Comparison of ENCODE assay signal across 1 cellular context in the genomic region with DNA sequence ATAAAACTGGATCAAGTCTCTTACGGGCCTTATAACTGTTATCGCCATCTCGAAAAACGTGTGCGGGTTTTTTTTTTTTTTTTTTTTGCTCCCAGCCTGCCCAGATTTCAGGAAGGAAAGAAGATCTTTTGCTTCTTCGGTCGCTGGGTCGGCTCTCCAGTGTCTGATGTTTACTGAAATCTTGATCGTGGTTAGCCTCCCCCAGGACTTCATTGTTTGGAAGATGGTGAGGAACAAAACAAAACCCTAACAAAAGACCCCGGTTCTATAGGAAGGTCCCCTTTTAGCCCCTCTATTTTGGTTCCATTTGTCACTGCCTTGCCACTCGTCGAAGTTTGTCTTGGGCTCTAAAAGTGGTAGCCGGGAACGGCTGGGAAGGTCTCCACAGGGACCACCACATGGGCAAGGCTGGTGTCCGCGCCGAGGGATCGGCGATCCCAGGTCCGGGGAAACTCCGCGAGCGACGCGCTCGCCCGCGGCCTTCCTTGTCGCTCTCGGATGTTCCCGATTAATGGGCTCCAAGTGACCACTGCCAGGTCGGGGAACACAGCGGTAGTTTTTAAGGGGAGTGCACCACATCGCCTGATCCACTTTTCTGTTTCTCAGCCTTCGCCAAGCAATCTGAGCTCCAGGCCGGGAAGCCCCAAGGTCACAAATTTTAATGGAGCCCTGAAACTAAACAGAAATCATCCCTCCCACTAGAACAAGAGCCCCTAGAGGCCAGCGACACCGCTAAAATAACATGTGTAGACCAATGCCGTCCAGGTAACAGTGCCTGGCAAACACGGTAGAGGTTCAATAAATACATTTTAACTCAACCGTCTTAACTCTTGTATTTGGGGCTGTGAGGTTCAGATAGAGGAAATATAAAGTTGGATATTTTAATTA.
TF ChIP-seq lines count a peak whose summit lies in the region.

No MANE protein-coding gene starts in this region.

TF ChIP-seq in HepG2, 621 proteins besides CTCF, POLR2A, EP300 and RAD21 (continued from another document and continues in another):
- TF ChIP-seq, protein P1, sequence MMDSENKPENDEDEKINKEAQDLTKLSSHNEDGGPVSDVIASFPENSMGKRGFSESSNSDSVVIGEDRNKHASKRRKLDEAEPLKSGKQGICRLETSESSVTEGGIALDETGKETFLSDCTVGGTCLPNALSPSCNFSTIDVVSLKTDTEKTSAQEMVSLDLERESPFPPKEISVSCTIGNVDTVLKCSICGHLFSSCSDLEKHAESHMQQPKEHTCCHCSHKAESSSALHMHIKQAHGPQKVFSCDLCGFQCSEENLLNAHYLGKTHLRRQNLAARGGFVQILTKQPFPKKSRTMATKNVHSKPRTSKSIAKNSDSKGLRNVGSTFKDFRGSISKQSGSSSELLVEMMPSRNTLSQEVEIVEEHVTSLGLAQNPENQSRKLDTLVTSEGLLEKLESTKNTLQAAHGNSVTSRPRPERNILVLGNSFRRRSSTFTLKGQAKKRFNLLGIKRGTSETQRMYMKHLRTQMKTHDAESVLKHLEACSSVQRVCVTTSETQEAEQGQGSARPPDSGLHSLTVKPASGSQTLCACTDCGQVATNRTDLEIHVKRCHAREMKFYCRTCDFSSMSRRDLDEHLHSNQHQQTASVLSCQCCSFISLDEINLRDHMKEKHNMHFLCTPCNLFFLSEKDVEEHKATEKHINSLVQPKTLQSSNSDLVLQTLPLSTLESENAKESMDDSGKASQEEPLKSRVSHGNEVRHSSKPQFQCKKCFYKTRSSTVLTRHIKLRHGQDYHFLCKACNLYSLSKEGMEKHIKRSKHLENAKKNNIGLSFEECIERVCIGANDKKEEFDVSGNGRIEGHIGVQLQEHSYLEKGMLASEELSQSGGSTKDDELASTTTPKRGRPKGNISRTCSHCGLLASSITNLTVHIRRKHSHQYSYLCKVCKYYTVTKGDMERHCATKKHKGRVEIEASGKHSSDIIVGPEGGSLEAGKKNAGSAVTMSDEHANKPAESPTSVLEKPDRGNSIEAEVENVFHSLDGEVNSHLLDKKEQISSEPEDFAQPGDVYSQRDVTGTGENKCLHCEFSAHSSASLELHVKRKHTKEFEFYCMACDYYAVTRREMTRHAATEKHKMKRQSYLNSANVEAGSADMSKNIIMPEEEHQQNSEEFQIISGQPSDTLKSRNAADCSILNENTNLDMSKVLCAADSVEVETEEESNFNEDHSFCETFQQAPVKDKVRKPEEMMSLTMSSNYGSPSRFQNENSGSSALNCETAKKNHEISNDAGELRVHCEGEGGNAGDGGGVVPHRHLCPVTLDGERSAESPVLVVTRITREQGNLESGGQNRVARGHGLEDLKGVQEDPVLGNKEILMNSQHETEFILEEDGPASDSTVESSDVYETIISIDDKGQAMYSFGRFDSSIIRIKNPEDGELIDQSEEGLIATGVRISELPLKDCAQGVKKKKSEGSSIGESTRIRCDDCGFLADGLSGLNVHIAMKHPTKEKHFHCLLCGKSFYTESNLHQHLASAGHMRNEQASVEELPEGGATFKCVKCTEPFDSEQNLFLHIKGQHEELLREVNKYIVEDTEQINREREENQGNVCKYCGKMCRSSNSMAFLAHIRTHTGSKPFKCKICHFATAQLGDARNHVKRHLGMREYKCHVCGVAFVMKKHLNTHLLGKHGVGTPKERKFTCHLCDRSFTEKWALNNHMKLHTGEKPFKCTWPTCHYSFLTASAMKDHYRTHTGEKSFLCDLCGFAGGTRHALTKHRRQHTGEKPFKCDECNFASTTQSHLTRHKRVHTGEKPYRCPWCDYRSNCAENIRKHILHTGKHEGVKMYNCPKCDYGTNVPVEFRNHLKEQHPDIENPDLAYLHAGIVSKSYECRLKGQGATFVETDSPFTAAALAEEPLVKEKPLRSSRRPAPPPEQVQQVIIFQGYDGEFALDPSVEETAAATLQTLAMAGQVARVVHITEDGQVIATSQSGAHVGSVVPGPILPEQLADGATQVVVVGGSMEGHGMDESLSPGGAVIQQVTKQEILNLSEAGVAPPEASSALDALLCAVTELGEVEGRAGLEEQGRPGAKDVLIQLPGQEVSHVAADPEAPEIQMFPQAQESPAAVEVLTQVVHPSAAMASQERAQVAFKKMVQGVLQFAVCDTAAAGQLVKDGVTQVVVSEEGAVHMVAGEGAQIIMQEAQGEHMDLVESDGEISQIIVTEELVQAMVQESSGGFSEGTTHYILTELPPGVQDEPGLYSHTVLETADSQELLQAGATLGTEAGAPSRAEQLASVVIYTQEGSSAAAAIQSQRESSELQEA (CRISPR knock-in tag; IDR thresholded peaks at IDR 0.05; ENCODE audit: not compliant biosample characterization) = no peak
- TF ChIP-seq POGZ (CRISPR knock-in tag; IDR thresholded peaks at IDR 0.05) = peak; percentile 25; the same call in 1 of the 2 replicates
- no peak for TF ChIP-seq IRX3 (CRISPR knock-in tag; IDR thresholded peaks at IDR 0.05; ENCODE audit: borderline replicate concordance, low read depth)
- TF ChIP-seq, protein P2, sequence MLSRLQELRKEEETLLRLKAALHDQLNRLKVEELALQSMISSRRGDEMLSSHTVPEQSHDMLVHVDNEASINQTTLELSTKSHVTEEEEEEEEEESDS (CRISPR knock-in tag; IDR thresholded peaks at IDR 0.05; ENCODE audit: borderline replicate concordance) = no peak
- no peak for TF ChIP-seq SCMH1 (CRISPR knock-in tag; IDR thresholded peaks at IDR 0.05; ENCODE audit: borderline replicate concordance)
- peak; percentile 97; the same call in 1 of the 2 replicates for TF ChIP-seq ZNF33A (CRISPR knock-in tag; IDR thresholded peaks at IDR 0.05; ENCODE audit: borderline replicate concordance)
- no peak for TF ChIP-seq GATA4 (IDR thresholded peaks at IDR 0.05; ENCODE audit: borderline replicate concordance, low read depth)
- TF ChIP-seq, protein P3, sequence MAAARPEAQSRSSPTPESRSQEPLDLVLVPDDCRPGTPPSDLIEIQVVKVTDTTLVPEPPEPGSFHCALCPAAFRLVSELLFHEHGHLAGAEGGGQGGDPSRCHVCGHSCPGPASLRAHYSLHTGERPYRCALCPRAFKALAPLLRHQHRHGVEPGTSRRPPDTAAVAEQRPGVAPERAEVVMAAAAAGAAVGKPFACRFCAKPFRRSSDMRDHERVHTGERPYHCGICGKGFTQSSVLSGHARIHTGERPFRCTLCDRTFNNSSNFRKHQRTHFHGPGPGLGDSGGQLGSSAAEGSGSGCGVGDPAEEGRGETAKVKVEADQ (CRISPR knock-in tag; IDR thresholded peaks at IDR 0.05; ENCODE audit: borderline replicate concordance) = 0 out of 2 replicates have a peak, but pooled peaks have one; percentile 52
- TF ChIP-seq, protein P4, sequence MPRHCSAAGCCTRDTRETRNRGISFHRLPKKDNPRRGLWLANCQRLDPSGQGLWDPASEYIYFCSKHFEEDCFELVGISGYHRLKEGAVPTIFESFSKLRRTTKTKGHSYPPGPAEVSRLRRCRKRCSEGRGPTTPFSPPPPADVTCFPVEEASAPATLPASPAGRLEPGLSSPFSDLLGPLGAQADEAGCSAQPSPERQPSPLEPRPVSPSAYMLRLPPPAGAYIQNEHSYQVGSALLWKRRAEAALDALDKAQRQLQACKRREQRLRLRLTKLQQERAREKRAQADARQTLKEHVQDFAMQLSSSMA (CRISPR knock-in tag; IDR thresholded peaks at IDR 0.05) = peak; percentile 13; the same call in 1 of the 2 replicates
- peak; percentile 13; the same call in 1 of the 2 replicates for TF ChIP-seq ZNF543 (CRISPR knock-in tag; IDR thresholded peaks at IDR 0.05)
- no peak for TF ChIP-seq ZMAT3 (CRISPR knock-in tag; conservative IDR thresholded peaks at IDR 0.05)
- TF ChIP-seq ZNF350 (CRISPR knock-in tag; IDR thresholded peaks at IDR 0.05; ENCODE audit: borderline replicate concordance, low read depth) = 0 out of 2 replicates have a peak, but pooled peaks have one; percentile 28
- no peak for TF ChIP-seq ZNF616 (CRISPR knock-in tag; IDR thresholded peaks at IDR 0.05; ENCODE audit: low read depth)
- peak; percentile 64; the same call in 1 of the 2 replicates for TF ChIP-seq NRL (CRISPR knock-in tag; IDR thresholded peaks at IDR 0.05; ENCODE audit: borderline replicate concordance)
- TF ChIP-seq, protein P5, sequence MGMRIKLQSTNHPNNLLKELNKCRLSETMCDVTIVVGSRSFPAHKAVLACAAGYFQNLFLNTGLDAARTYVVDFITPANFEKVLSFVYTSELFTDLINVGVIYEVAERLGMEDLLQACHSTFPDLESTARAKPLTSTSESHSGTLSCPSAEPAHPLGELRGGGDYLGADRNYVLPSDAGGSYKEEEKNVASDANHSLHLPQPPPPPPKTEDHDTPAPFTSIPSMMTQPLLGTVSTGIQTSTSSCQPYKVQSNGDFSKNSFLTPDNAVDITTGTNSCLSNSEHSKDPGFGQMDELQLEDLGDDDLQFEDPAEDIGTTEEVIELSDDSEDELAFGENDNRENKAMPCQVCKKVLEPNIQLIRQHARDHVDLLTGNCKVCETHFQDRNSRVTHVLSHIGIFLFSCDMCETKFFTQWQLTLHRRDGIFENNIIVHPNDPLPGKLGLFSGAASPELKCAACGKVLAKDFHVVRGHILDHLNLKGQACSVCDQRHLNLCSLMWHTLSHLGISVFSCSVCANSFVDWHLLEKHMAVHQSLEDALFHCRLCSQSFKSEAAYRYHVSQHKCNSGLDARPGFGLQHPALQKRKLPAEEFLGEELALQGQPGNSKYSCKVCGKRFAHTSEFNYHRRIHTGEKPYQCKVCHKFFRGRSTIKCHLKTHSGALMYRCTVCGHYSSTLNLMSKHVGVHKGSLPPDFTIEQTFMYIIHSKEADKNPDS (CRISPR knock-in tag; IDR thresholded peaks at IDR 0.05) = 0 out of 2 replicates have a peak, but pooled peaks have one; percentile 49
- TF ChIP-seq, protein P6, sequence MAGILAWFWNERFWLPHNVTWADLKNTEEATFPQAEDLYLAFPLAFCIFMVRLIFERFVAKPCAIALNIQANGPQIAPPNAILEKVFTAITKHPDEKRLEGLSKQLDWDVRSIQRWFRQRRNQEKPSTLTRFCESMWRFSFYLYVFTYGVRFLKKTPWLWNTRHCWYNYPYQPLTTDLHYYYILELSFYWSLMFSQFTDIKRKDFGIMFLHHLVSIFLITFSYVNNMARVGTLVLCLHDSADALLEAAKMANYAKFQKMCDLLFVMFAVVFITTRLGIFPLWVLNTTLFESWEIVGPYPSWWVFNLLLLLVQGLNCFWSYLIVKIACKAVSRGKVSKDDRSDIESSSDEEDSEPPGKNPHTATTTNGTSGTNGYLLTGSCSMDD (CRISPR knock-in tag; IDR thresholded peaks at IDR 0.05) = no peak
- no peak for TF ChIP-seq ZNF556 (CRISPR knock-in tag; IDR thresholded peaks at IDR 0.05; ENCODE audit: borderline replicate concordance)
- TF ChIP-seq, protein P7, sequence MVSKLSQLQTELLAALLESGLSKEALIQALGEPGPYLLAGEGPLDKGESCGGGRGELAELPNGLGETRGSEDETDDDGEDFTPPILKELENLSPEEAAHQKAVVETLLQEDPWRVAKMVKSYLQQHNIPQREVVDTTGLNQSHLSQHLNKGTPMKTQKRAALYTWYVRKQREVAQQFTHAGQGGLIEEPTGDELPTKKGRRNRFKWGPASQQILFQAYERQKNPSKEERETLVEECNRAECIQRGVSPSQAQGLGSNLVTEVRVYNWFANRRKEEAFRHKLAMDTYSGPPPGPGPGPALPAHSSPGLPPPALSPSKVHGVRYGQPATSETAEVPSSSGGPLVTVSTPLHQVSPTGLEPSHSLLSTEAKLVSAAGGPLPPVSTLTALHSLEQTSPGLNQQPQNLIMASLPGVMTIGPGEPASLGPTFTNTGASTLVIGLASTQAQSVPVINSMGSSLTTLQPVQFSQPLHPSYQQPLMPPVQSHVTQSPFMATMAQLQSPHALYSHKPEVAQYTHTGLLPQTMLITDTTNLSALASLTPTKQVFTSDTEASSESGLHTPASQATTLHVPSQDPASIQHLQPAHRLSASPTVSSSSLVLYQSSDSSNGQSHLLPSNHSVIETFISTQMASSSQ (IDR thresholded peaks at IDR 0.05; ENCODE audit: low read depth) = no peak
- TF ChIP-seq, protein P7 (CRISPR knock-in tag; IDR thresholded peaks at IDR 0.05; ENCODE audit: borderline replicate concordance) = no peak
- no peak for TF ChIP-seq ZNF136 (CRISPR knock-in tag; IDR thresholded peaks at IDR 0.05; ENCODE audit: low read depth)
- no peak for TF ChIP-seq HCFC1 (IDR thresholded peaks at IDR 0.05; ENCODE audit: low read depth, low read length)
- TF ChIP-seq, protein P8, sequence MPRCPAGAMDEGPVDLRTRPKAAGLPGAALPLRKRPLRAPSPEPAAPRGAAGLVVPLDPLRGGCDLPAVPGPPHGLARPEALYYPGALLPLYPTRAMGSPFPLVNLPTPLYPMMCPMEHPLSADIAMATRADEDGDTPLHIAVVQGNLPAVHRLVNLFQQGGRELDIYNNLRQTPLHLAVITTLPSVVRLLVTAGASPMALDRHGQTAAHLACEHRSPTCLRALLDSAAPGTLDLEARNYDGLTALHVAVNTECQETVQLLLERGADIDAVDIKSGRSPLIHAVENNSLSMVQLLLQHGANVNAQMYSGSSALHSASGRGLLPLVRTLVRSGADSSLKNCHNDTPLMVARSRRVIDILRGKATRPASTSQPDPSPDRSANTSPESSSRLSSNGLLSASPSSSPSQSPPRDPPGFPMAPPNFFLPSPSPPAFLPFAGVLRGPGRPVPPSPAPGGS (CRISPR knock-in tag; IDR thresholded peaks at IDR 0.05) = no peak; the same call in 1 of the 2 replicates
- TF ChIP-seq, protein P9, sequence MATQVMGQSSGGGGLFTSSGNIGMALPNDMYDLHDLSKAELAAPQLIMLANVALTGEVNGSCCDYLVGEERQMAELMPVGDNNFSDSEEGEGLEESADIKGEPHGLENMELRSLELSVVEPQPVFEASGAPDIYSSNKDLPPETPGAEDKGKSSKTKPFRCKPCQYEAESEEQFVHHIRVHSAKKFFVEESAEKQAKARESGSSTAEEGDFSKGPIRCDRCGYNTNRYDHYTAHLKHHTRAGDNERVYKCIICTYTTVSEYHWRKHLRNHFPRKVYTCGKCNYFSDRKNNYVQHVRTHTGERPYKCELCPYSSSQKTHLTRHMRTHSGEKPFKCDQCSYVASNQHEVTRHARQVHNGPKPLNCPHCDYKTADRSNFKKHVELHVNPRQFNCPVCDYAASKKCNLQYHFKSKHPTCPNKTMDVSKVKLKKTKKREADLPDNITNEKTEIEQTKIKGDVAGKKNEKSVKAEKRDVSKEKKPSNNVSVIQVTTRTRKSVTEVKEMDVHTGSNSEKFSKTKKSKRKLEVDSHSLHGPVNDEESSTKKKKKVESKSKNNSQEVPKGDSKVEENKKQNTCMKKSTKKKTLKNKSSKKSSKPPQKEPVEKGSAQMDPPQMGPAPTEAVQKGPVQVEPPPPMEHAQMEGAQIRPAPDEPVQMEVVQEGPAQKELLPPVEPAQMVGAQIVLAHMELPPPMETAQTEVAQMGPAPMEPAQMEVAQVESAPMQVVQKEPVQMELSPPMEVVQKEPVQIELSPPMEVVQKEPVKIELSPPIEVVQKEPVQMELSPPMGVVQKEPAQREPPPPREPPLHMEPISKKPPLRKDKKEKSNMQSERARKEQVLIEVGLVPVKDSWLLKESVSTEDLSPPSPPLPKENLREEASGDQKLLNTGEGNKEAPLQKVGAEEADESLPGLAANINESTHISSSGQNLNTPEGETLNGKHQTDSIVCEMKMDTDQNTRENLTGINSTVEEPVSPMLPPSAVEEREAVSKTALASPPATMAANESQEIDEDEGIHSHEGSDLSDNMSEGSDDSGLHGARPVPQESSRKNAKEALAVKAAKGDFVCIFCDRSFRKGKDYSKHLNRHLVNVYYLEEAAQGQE (IDR thresholded peaks at IDR 0.05; ENCODE audit: borderline replicate concordance in 1 of 2, low read depth in 1 of 2, low read length in 2 of 2) = no peak
- TF ChIP-seq ZFP41 (CRISPR knock-in tag; IDR thresholded peaks at IDR 0.05; ENCODE audit: borderline replicate concordance) = no peak
